Comparison of ENCODE assay signal across 24 cellular contexts in genomic region chr7:21981524-21981923, GRCh38.
"Had no signal": no experiment of that assay in that cellular context is flagged by ENCODE, and none has a peak within 500 bp of the region (broad histone marks: within the 10 kb centered on the region; RNA-seq: fewer than 3 reads in every experiment).

No MANE protein-coding gene starts in this region.

- H2AFZ ChIP-seq: hepatocyte had no signal

- H3K4me3 Mint-ChIP-seq: activated CD4-positive, alpha-beta T cell treated with anti-CD3 and anti-CD28 coated beads for 36 hours; activated CD8-positive, alpha-beta memory T cell treated with anti-CD3 and anti-CD28 coated beads, Interleukin-2, amount 10 ng/mL, durations not matched to agents 7 days and 5 days; activated CD8-positive, alpha-beta T cell treated with anti-CD3 and anti-CD28 coated beads, Interleukin-2, amount 10 ng/mL, durations not matched to agents 7 days and 5 days; activated naive CD8-positive, alpha-beta T cell; activated T-cell treated with anti-CD3 and anti-CD28 coated beads, Interleukin-2, amount 50 U/mL, for 72 hours; nephron; T-helper 2 cell treated with Interferon-gamma antibody and Interleukin-4, amounts not matched to agents 5 μg/mL and 100 μg/mL, for 36 hours had no signal

- H3K27ac ChIP-seq: gastroesophageal sphincter, hepatocyte, left ventricle myocardium inferior, tibial nerve had no signal

- H3K9me3 ChIP-seq: gastroesophageal sphincter, left ventricle myocardium inferior, mucosa of descending colon, tibial nerve had no signal

- ATAC-seq: activated CD4-positive, alpha-beta T cell treated with anti-CD3 and anti-CD28 coated beads for 36 hours; activated CD8-positive, alpha-beta memory T cell treated with anti-CD3 and anti-CD28 coated beads, Interleukin-2, amount 10 ng/mL, durations not matched to agents 7 days and 5 days; activated CD8-positive, alpha-beta T cell treated with anti-CD3 and anti-CD28 coated beads, Interleukin-2, amount 10 ng/mL, durations not matched to agents 7 days and 5 days; activated T-cell treated with anti-CD3 and anti-CD28 coated beads, Interleukin-2, amount 50 U/mL, for 72 hours; gastroesophageal sphincter; mucosa of descending colon had no signal

- H3K36me3 ChIP-seq: gastroesophageal sphincter, left ventricle myocardium inferior, tibial nerve had no signal

- H3K4me1 Mint-ChIP-seq: activated CD4-positive, alpha-beta T cell treated with anti-CD3 and anti-CD28 coated beads for 36 hours; activated CD8-positive, alpha-beta memory T cell treated with anti-CD3 and anti-CD28 coated beads, Interleukin-2, amount 10 ng/mL, durations not matched to agents 7 days and 5 days; nephron had no signal

- H3K4me2 ChIP-seq: hepatocyte had no signal

- H3K27me3 ChIP-seq: gastroesophageal sphincter, hepatocyte, tibial nerve had no signal

- DNase-seq: activated CD4-positive, alpha-beta T cell treated with anti-CD3 and anti-CD28 coated beads for 36 hours; activated CD4-positive, CD25-positive, alpha-beta regulatory T cell; activated CD8-positive, alpha-beta memory T cell treated with anti-CD3 and anti-CD28 coated beads, Interleukin-2, amount 10 ng/mL, durations not matched to agents 7 days and 5 days; activated CD8-positive, alpha-beta T cell treated with anti-CD3 and anti-CD28 coated beads, Interleukin-2, amount 10 ng/mL, durations not matched to agents 7 days and 5 days; activated naive CD4-positive, alpha-beta T cell; activated T-cell treated with anti-CD3 and anti-CD28 coated beads, Interleukin-2, amount 50 U/mL, for 72 hours; anterior cingulate cortex; effector memory CD4-positive, alpha-beta T cell; islet precursor cell; left ventricle myocardium inferior; mucosa of descending colon; posterior cingulate gyrus; right cardiac atrium; stimulated activated CD4-positive, alpha-beta T cell treated with anti-CD3 and anti-CD28 coated beads, Interleukin-15, amount 100 ng/mL, for 24 hours; stimulated activated CD4-positive, alpha-beta T cell treated with anti-CD3 and anti-CD28 coated beads, Interleukin-2, amount 100 ng/mL, for 24 hours; stimulated activated naive CD4-positive, alpha-beta T cell treated with Interleukin-2 at 50 U/mL for 16 hours had no signal

- H3K27ac Mint-ChIP-seq: activated CD4-positive, alpha-beta T cell treated with anti-CD3 and anti-CD28 coated beads for 36 hours; activated CD8-positive, alpha-beta memory T cell treated with anti-CD3 and anti-CD28 coated beads, Interleukin-2, amount 10 ng/mL, durations not matched to agents 7 days and 5 days; activated CD8-positive, alpha-beta T cell treated with anti-CD3 and anti-CD28 coated beads, Interleukin-2, amount 10 ng/mL, durations not matched to agents 7 days and 5 days; activated naive CD8-positive, alpha-beta T cell; activated T-cell treated with anti-CD3 and anti-CD28 coated beads, Interleukin-2, amount 50 U/mL, for 72 hours; nephron; T-helper 2 cell treated with Interferon-gamma antibody and Interleukin-4, amounts not matched to agents 5 μg/mL and 100 μg/mL, for 36 hours had no signal

- H3K79me2 ChIP-seq: hepatocyte had no signal

- FAIRE-seq: bronchial epithelial cell, colon had no signal

- H3K9me3 Mint-ChIP-seq: activated T-cell treated with anti-CD3 and anti-CD28 coated beads, Interleukin-2, amount 50 U/mL, for 72 hours; nephron; T-helper 2 cell treated with Interferon-gamma antibody and Interleukin-4, amounts not matched to agents 5 μg/mL and 100 μg/mL, for 36 hours had no signal

- H3K4me1 ChIP-seq: gastroesophageal sphincter, left ventricle myocardium inferior, tibial nerve had no signal

- H3K4me3 ChIP-seq: gastroesophageal sphincter, hepatocyte, left ventricle myocardium inferior, mucosa of descending colon, tibial nerve had no signal

- H3K36me3 Mint-ChIP-seq: activated CD8-positive, alpha-beta memory T cell treated with anti-CD3 and anti-CD28 coated beads, Interleukin-2, amount 10 ng/mL, durations not matched to agents 7 days and 5 days; activated naive CD8-positive, alpha-beta T cell had no signal
